6 cellular contexts compared by ENCODE assay signal in genomic region chr3:171447579-171447891, GRCh38. TPM values are rescaled to one million over a fixed set of nuclear protein-coding genes. Genes with fewer than 3 reads are reported as not detected.
DNase-seq lines count a peak whose midpoint lies in the region; FAIRE-seq and TF ChIP-seq lines count a peak whose summit lies in the region.
"Not testable (repeated sequence)": the region's sequence is repeated elsewhere in the genome, so short reads cannot be mapped to it uniquely, and the experiment has no call there.

No MANE protein-coding gene starts in this region.

- whole genome bisulfite sequencing in GM23248 (ENCODE audit: low coverage in 1 of 2, low lambda C conversion rate in 2 of 2, missing lambda C conversion rate in 2 of 2), 2 experiments = 0 to 8% methylated on average over 1 of the region's 1 CpG
- WGBS in SK-N-SH (ENCODE audit: low lambda C conversion rate) = 0% methylated on average over 1 of the region's 1 CpG

- dilution Hi-C loops in endothelial cell of umbilical vein (cut with MboI; ENCODE audit: extremely low pct_ligation_motif_present, low sequenced_read_pairs); keratinocyte (cut with MboI; ENCODE audit: extremely low pct_ligation_motif_present, low sequenced_read_pairs): not testable (repeated sequence)

- intact Hi-C loops in endothelial cell of umbilical vein (cut with micrococcal nuclease) = not testable (repeated sequence)

- H3K9me2 ChIP-seq in GM23248 (ENCODE audit: insufficient read depth); SK-N-SH: not testable (repeated sequence)

- peaks cover 39% of the 10 kb centered on the region for H3K4me1 Mint-ChIP-seq in HFFc6 (ENCODE audit: low read depth)
- peaks cover 24% of the 10 kb centered on the region for H3K4me1 Mint-ChIP-seq in astrocyte (ENCODE audit: low read depth, unreplicated experiment)

- not testable (repeated sequence) for H3K36me3 Mint-ChIP-seq in HFFc6 (ENCODE audit: low read depth); astrocyte (ENCODE audit: low read depth, unreplicated experiment)

- not testable (repeated sequence) for H3K9me3 ChIP-seq in GM23248 (ENCODE audit: low read depth); SK-N-SH; astrocyte (ENCODE audit: insufficient read depth, low read depth, low read length); endothelial cell of umbilical vein (replicated peaks; ENCODE audit: control insufficient read depth, insufficient read depth, low read length); keratinocyte (ENCODE audit: control insufficient read depth, low read depth, low read length)

- H3K9ac ChIP-seq in GM23248; astrocyte (ENCODE audit: low read length); endothelial cell of umbilical vein (replicated peaks; ENCODE audit: extremely low read depth, insufficient read depth, low read length); keratinocyte (ENCODE audit: control insufficient read depth, extremely low read depth, insufficient read depth, low read length): not testable (repeated sequence)
- peak overlapping the region; percentile 2; the same call in 1 of the 2 replicates for H3K9ac ChIP-seq in SK-N-SH

- H2AFZ ChIP-seq in GM23248; SK-N-SH (ENCODE audit: low read depth); astrocyte (ENCODE audit: low read depth, low read length); endothelial cell of umbilical vein (ENCODE audit: low read depth, low read length); keratinocyte (ENCODE audit: control insufficient read depth, low read length): not testable (repeated sequence)

- TF ChIP-seq POLR2A in endothelial cell of umbilical vein (IDR thresholded peaks at IDR 0.05; ENCODE audit: low read depth, low read length) = not testable (repeated sequence)

- in situ Hi-C loops in GM23248 (cut with MboI) = not testable (repeated sequence)

- H3K4me1 ChIP-seq in GM23248 (ENCODE audit: insufficient read depth); SK-N-SH (ENCODE audit: control insufficient read depth in 1 of 2, insufficient read depth in 2 of 2, low read depth in 1 of 2, low read length in 1 of 2); astrocyte (ENCODE audit: insufficient read depth, low read length); keratinocyte (ENCODE audit: control insufficient read depth, extremely low read depth, insufficient read depth, low read length): not testable (repeated sequence)
- H3K4me1 ChIP-seq in endothelial cell of umbilical vein (ENCODE audit: control insufficient read depth, extremely low read depth, insufficient read depth, low read length) = peaks cover 21% of the 10 kb centered on the region

- CTCF ChIA-PET in SK-N-SH (lab: Yijun Ruan, JAX) = interaction anchor here (2.8 kb wide), 1 partner anchor 13 kb away, joined by 8 read pairs; the partner anchor contains the start of gene TNIK
- CTCF ChIA-PET in endothelial cell of umbilical vein (lab: Charles Lee) = interaction anchor here (0.8 to 1.3 kb wide), 8 partner anchors 10 to 486 kb away, joined by 3 to 10 read pairs (median 3); no protein-coding TSS in a partner anchor

- not testable (repeated sequence) for TF ChIP-seq RAD21 in SK-N-SH (IDR thresholded peaks at IDR 0.05; ENCODE audit: low read length)

- POLR2A ChIA-PET in SK-N-SH (lab: Yijun Ruan, JAX) = interaction anchor here (0.6 kb wide), 1 partner anchor 1303 kb away, joined by 3 read pairs; the partner anchor contains the start of gene ECT2
- POLR2A ChIA-PET in endothelial cell of umbilical vein (lab: Charles Lee) = not testable (repeated sequence)

- not testable (repeated sequence) for H3K27me3 ChIP-seq in GM23248 (replicated peaks; ENCODE audit: insufficient read depth); SK-N-SH (ENCODE audit: insufficient read depth); astrocyte (ENCODE audit: insufficient read depth, low read length); endothelial cell of umbilical vein (ENCODE audit: control insufficient read depth in 2 of 2, insufficient read depth in 2 of 2, low read length in 2 of 2); keratinocyte (ENCODE audit: control insufficient read depth, extremely low read depth, insufficient read depth, low read length)

- TF ChIP-seq EP300 in SK-N-SH (IDR thresholded peaks at IDR 0.05; ENCODE audit: borderline replicate concordance in 1 of 2, low read depth in 1 of 2, low read length in 1 of 2) = not testable (repeated sequence)

- H3K4me3 ChIP-seq in GM23248 = 0 out of 2 replicates have a peak overlapping the region, but pooled peaks have one; percentile 19
- H3K4me3 ChIP-seq in SK-N-SH (ENCODE audit: low read depth in 2 of 2, low read length in 1 of 2); astrocyte (ENCODE audit: insufficient read depth, low read depth, low read length); endothelial cell of umbilical vein (replicated peaks in 1 of 3; ENCODE audit: insufficient read depth in 1 of 3, low read depth in 1 of 3, low read length in 3 of 3); keratinocyte (ENCODE audit: control insufficient read depth in 2 of 3, extremely low read depth in 1 of 3, insufficient read depth in 2 of 3, low read depth in 1 of 3, low read length in 3 of 3): not testable (repeated sequence)

- H4K20me1 ChIP-seq in GM23248 (ENCODE audit: insufficient read depth); SK-N-SH (ENCODE audit: insufficient read depth); endothelial cell of umbilical vein (replicated peaks; ENCODE audit: control insufficient read depth, extremely low read depth, insufficient read depth, low read length); keratinocyte (ENCODE audit: control insufficient read depth, extremely low read depth, insufficient read depth, low read length): not testable (repeated sequence)
- H4K20me1 ChIP-seq in astrocyte (ENCODE audit: insufficient read depth, low read length) = peaks cover 36% of the 10 kb centered on the region

- not testable (repeated sequence) for H3K79me2 ChIP-seq in GM23248 (ENCODE audit: insufficient read depth); keratinocyte (ENCODE audit: control insufficient read depth, insufficient read depth, low read length)
- peaks cover 80% of the 10 kb centered on the region for H3K79me2 ChIP-seq in SK-N-SH (ENCODE audit: insufficient read depth)
- peaks cover 32% of the 10 kb centered on the region for H3K79me2 ChIP-seq in astrocyte (ENCODE audit: insufficient read depth, low read length)
- H3K79me2 ChIP-seq in endothelial cell of umbilical vein (ENCODE audit: control insufficient read depth, insufficient read depth, low read length) = peaks cover 41% of the 10 kb centered on the region

- peak overlapping the region; percentile 44 for H3K4me3 Mint-ChIP-seq in HFFc6
- H3K4me3 Mint-ChIP-seq in astrocyte (ENCODE audit: unreplicated experiment) = not testable (repeated sequence)

- not testable (repeated sequence) for DNase-seq in GM23248; HFFc6; SK-N-SH; astrocyte (ENCODE audit: low read depth); endothelial cell of umbilical vein (ENCODE audit: low read depth, low spot score); keratinocyte (ENCODE audit: low read depth, low spot score)

- not testable (repeated sequence) for H3K27ac ChIP-seq in GM23248; astrocyte (ENCODE audit: low read depth, low read length); endothelial cell of umbilical vein (ENCODE audit: insufficient read depth, low read depth, low read length); keratinocyte (ENCODE audit: control insufficient read depth, insufficient read depth, low read length)
- H3K27ac ChIP-seq in SK-N-SH (ENCODE audit: low read depth in 2 of 2, low read length in 1 of 2) = peak overlapping the region in 1 of 2 experiments; percentile 92; a peak in 3 of 4 replicates

- H3F3A ChIP-seq in GM23248 (ENCODE audit: insufficient read depth) = not testable (repeated sequence)
- peaks cover 24% of the 10 kb centered on the region for H3F3A ChIP-seq in SK-N-SH (replicated peaks; ENCODE audit: insufficient read depth)

- H3K9me3 Mint-ChIP-seq in HFFc6; astrocyte (ENCODE audit: unreplicated experiment): not testable (repeated sequence)

- H3K4me2 ChIP-seq in GM23248 (ENCODE audit: unreplicated experiment) (peak overlapping the region; percentile 41), SK-N-SH (0 out of 2 replicates have a peak overlapping the region, but pooled peaks have one; percentile 14), astrocyte (ENCODE audit: low read length) (peak overlapping the region; percentile 32), endothelial cell of umbilical vein (ENCODE audit: insufficient read depth, low read length) (peak overlapping the region; percentile 3), keratinocyte (ENCODE audit: control insufficient read depth, extremely low read depth, insufficient read depth, low read depth, low read length) (peak overlapping the region; percentile 41)

- not testable (repeated sequence) for H3K9me1 ChIP-seq in endothelial cell of umbilical vein (replicated peaks; ENCODE audit: control insufficient read depth, extremely low read depth, insufficient read depth, low read length); keratinocyte (ENCODE audit: control insufficient read depth, extremely low read depth, insufficient read depth, low read length)

- not testable (repeated sequence) for H3K36me3 ChIP-seq in GM23248 (ENCODE audit: low read depth); SK-N-SH (replicated peaks in 1 of 2; ENCODE audit: control insufficient read depth in 1 of 2, insufficient read depth in 2 of 2, low read length in 1 of 2); astrocyte (ENCODE audit: insufficient read depth, low read length); endothelial cell of umbilical vein (ENCODE audit: control insufficient read depth in 2 of 2, extremely low read depth in 1 of 2, insufficient read depth in 2 of 2, low read length in 2 of 2); keratinocyte (ENCODE audit: control insufficient read depth in 2 of 2, extremely low read depth in 1 of 2, insufficient read depth in 2 of 2, low read length in 2 of 2)

- BruUV-seq in endothelial cell of umbilical vein (replicated peaks; lab: Mats Ljungman, UMichigan) = not testable (repeated sequence)

- not testable (repeated sequence) for H3K27me3 Mint-ChIP-seq in HFFc6 (ENCODE audit: insufficient read depth); astrocyte (ENCODE audit: low read depth, unreplicated experiment)

- H3K27ac Mint-ChIP-seq in HFFc6 = peak overlapping the region; percentile 35
- not testable (repeated sequence) for H3K27ac Mint-ChIP-seq in astrocyte (ENCODE audit: unreplicated experiment)

- peak; percentile 37 for FAIRE-seq in astrocyte (lab: Jason Lieb, UNC)
- FAIRE-seq in endothelial cell of umbilical vein (lab: Jason Lieb, UNC) = peak; percentile 69
- not testable (repeated sequence) for FAIRE-seq in keratinocyte (lab: Jason Lieb, UNC)

- not testable (repeated sequence) for TF ChIP-seq CTCF in HFFc6 (IDR thresholded peaks at IDR 0.05); SK-N-SH (IDR thresholded peaks at IDR 0.05); astrocyte (IDR thresholded peaks at IDR 0.05; ENCODE audit: insufficient read depth, low read depth, low read length); endothelial cell of umbilical vein (IDR thresholded peaks at IDR 0.05; ENCODE audit: extremely low read depth in 1 of 2, insufficient read depth in 1 of 2, low read depth in 1 of 2, low read length in 2 of 2); keratinocyte (optimal IDR thresholded peaks at IDR 0.05 in 1 of 3, IDR thresholded peaks at IDR 0.05 in 1 of 3, conservative IDR thresholded peaks at IDR 0.05 in 1 of 3; ENCODE audit: extremely low read depth in 1 of 3, insufficient read depth in 2 of 3, low read length in 3 of 3)

RNA-seq across cellular contexts. Expression of gene TNIK, which starts 12.7 kb away (rescaled TPM):
- total RNA-seq in GM23248 (2014; rRNA removed; shearing (Covaris generic)) = 1.0 and 2.3 TPM in 2 replicates
- polyA plus RNA-seq in GM23248 (2016; fragmentation: Nextera tagmentation; extraction: Ambion mirVana) (0.80 and 1.4 TPM in 2 replicates), SK-N-SH (2012; rRNA removed) (19.4 and 26.8 TPM in 2 replicates), endothelial cell of umbilical vein (8.4 and 10.9 TPM in 2 replicates), keratinocyte (2.0 to 4.4 TPM (median 3.6 TPM) in 3 replicates)
- 10 to 100 TPM; 10.6 to 17.2 (median 11.8) TPM for total RNA-seq in HFFc6 (2021; fragmentation: NEBNext Ultra II Directional; extraction: Animal tissue kit (Norgen Biotek cat#: 25700))
- polyA plus RNA-seq in SK-N-SH (2012; cell fraction: cytosol; rRNA removed) = 19.5 and 21.3 TPM in 2 replicates
- polyA plus RNA-seq in SK-N-SH (2012; cell fraction: nucleus; rRNA removed) = 29.9 and 67.9 TPM in 2 replicates
- total RNA-seq in astrocyte (68.6 and 70.0 TPM in 2 replicates), endothelial cell of umbilical vein (29.6 and 39.7 TPM in 2 replicates)
- polyA plus RNA-seq in endothelial cell of umbilical vein (2011; cell fraction: cytosol; rRNA removed) = 13.1 and 16.0 TPM in 2 replicates
- polyA plus RNA-seq in endothelial cell of umbilical vein (2011; cell fraction: nucleus; rRNA removed) = 47.2 and 66.5 TPM in 2 replicates
- 28.6 and 47.4 TPM in 2 replicates for polyA plus RNA-seq in endothelial cell of umbilical vein (2012)
- polyA minus RNA-seq in endothelial cell of umbilical vein (47.3 and 56.8 TPM in 2 replicates), keratinocyte (3.8 to 12.0 TPM (median 7.2 TPM) in 3 replicates)
- 0.41 TPM for polyA minus RNA-seq in endothelial cell of umbilical vein (2011; cell fraction: cytosol; rRNA and poly(A)+ RNA removed)
- 96.8 and 159 TPM in 2 replicates for polyA minus RNA-seq in endothelial cell of umbilical vein (2011; cell fraction: nucleus; rRNA and poly(A)+ RNA removed)
- polyA plus RNA-seq in keratinocyte (2011; ENCODE audit: low read depth) = 1.0 TPM
- polyA plus RNA-seq in keratinocyte (2011; cell fraction: cytosol; rRNA removed) = 2.9 TPM in 2 replicates
- 7.6 and 7.8 TPM in 2 replicates for polyA plus RNA-seq in keratinocyte (2011; cell fraction: nucleus; rRNA removed)
- 0.63 and 7.1 TPM in 2 replicates for polyA plus RNA-seq in keratinocyte (2012; ENCODE audit: low replicate concordance)
- 2.3 TPM for polyA minus RNA-seq in keratinocyte (2011; cell fraction: cytosol; rRNA and poly(A)+ RNA removed)
- polyA minus RNA-seq in keratinocyte (2011; cell fraction: nucleus; rRNA and poly(A)+ RNA removed) = 6.2 and 16.0 TPM in 2 replicates
